Comparison of ENCODE assay signal across 9 cellular contexts in the genomic region with DNA sequence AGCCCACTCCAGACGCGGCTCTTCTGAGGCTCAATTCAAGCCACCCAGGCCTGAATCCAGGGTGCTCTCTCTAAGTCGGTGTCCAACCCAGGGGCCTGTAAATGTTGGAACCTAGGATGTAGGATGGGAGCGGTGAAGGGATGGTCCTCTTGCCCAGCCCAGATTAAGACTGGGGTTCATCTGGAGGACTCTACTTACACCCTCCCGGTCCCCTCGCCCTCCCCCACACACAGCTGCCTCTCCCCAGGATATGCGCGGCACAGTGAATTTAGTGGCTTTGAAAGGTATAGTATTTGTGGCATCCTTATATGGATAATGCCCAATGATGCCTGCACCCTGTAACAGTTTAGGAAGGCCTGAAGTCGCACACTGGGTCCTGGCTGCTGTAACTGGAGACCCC. TPM values are rescaled to one million over a fixed set of nuclear protein-coding genes. Genes with fewer than 3 reads are reported as not detected.
A peak's percentile ranks its signal among the peaks of the same experiment; 100 is the strongest.
DNase-seq lines count a peak whose midpoint lies in the region; ATAC-seq and TF ChIP-seq lines count a peak whose summit lies in the region.
"Had no signal": no experiment of that assay in that cellular context is flagged by ENCODE, and none has a peak within 500 bp of the region (broad histone marks: within the 10 kb centered on the region; RNA-seq: fewer than 3 reads in every experiment).

No MANE protein-coding gene starts in this region.

- no peak for TF ChIP-seq POLR2A in thyroid gland (IDR thresholded peaks at IDR 0.05)

- H3K9me3 ChIP-seq in thyroid gland = no peaks in the 10 kb centered on the region

- H3K4me3 Mint-ChIP-seq in activated CD4-positive, alpha-beta T cell treated with anti-CD3 and anti-CD28 coated beads, Interleukin-2, amount 10 ng/mL, durations not matched to agents 7 days and 5 days = peak overlapping the region; percentile 72
- peak overlapping the region; percentile 53 for H3K4me3 Mint-ChIP-seq in memory B cell

- H3K36me3 ChIP-seq in brain microvascular endothelial cell (replicated peaks) (peaks cover 38% of the 10 kb centered on the region), thyroid gland (no peaks in the 10 kb centered on the region)

- DNase-seq in activated CD4-positive, alpha-beta T cell treated with anti-CD3 and anti-CD28 coated beads, Interleukin-2, amount 10 ng/mL, durations not matched to agents 7 days and 5 days = no peak
- no peak for DNase-seq in activated CD4-positive, alpha-beta T cell treated with anti-CD3 and anti-CD28 coated beads for 1 hour
- DNase-seq in brain microvascular endothelial cell = no peak
- DNase-seq in memory B cell (ENCODE audit: low spot score in 2 of 2) = no peak
- no peak for DNase-seq in thyroid gland
- DNase-seq in medulla oblongata (ENCODE audit: extremely low spot score) = no peak
- DNase-seq: NCI-H510A had no signal

- no peak overlapping the region for H3K27ac Mint-ChIP-seq in activated CD4-positive, alpha-beta T cell treated with anti-CD3 and anti-CD28 coated beads, Interleukin-2, amount 10 ng/mL, durations not matched to agents 7 days and 5 days
- no peak overlapping the region for H3K27ac Mint-ChIP-seq in memory B cell

- H3K27me3 Mint-ChIP-seq in activated CD4-positive, alpha-beta T cell treated with anti-CD3 and anti-CD28 coated beads, Interleukin-2, amount 10 ng/mL, durations not matched to agents 7 days and 5 days = peaks cover 51% of the 10 kb centered on the region
- H3K27me3 Mint-ChIP-seq in memory B cell = peaks cover 11% of the 10 kb centered on the region

- POLR2A ChIA-PET in activated CD4-positive, alpha-beta T cell treated with anti-CD3 and anti-CD28 coated beads, Interleukin-2, amount 10 ng/mL, durations not matched to agents 7 days and 5 days (lab: Charles Lee) = no interaction called here

- intact Hi-C loops in thyroid gland (cut with DNase I) = loop anchor here (10.0 kb wide), 3 partner anchors 142 to 292 kb away; partner anchors contain the start of gene CEP152

- H3K4me1 Mint-ChIP-seq in activated CD4-positive, alpha-beta T cell treated with anti-CD3 and anti-CD28 coated beads, Interleukin-2, amount 10 ng/mL, durations not matched to agents 7 days and 5 days = peaks cover 8% of the 10 kb centered on the region
- H3K4me1 Mint-ChIP-seq in memory B cell = no peaks in the 10 kb centered on the region

- ATAC-seq in memory B cell (ENCODE audit: low read depth) = no peak
- ATAC-seq in HG02588 (IDR thresholded peaks at IDR 0.05; ENCODE audit: unreplicated experiment) = no peak
- no peak for ATAC-seq in HG02938 (IDR thresholded peaks at IDR 0.05; ENCODE audit: unreplicated experiment)

- H3K27ac ChIP-seq in brain microvascular endothelial cell (peak overlapping the region; percentile 98), thyroid gland (peak overlapping the region; percentile 14 to 86 (median 85))

- H3K9me3 Mint-ChIP-seq in activated CD4-positive, alpha-beta T cell treated with anti-CD3 and anti-CD28 coated beads, Interleukin-2, amount 10 ng/mL, durations not matched to agents 7 days and 5 days = no peaks in the 10 kb centered on the region
- no peaks in the 10 kb centered on the region for H3K9me3 Mint-ChIP-seq in memory B cell

- H3K4me3 ChIP-seq in brain microvascular endothelial cell (ENCODE audit: low read depth, low read length) (peak overlapping the region; percentile 97), thyroid gland (replicated peaks in 1 of 3) (peak overlapping the region; percentile 72 to 76 (median 76))

- no peaks in the 10 kb centered on the region for H3K36me3 Mint-ChIP-seq in activated CD4-positive, alpha-beta T cell treated with anti-CD3 and anti-CD28 coated beads, Interleukin-2, amount 10 ng/mL, durations not matched to agents 7 days and 5 days (ENCODE audit: low read depth)
- H3K36me3 Mint-ChIP-seq in memory B cell = no peaks in the 10 kb centered on the region

- H3K27me3 ChIP-seq in brain microvascular endothelial cell (replicated peaks) = no peaks in the 10 kb centered on the region
- H3K27me3 ChIP-seq in thyroid gland = no peaks in the 10 kb centered on the region

- CTCF ChIA-PET in activated CD4-positive, alpha-beta T cell treated with anti-CD3 and anti-CD28 coated beads, Interleukin-2, amount 10 ng/mL, durations not matched to agents 7 days and 5 days (lab: Charles Lee) = no interaction called here

- WGBS in thyroid gland, 2 donors = 47 to 66% methylated on average over 6 to 9 of the region's 9 CpGs

- TF ChIP-seq CTCF in brain microvascular endothelial cell (IDR thresholded peaks at IDR 0.05; ENCODE audit: low read depth, low read length, missing control alignments) = no peak
- TF ChIP-seq CTCF in thyroid gland (IDR thresholded peaks at IDR 0.05) = no peak

- in situ Hi-C loops in brain microvascular endothelial cell (cut with HindIII; ENCODE audit: low pct_ligation_motif_present, low sequenced_read_pairs) = no loop called here

- peaks cover 26 to 27% of the 10 kb centered on the region in 2 donors for H3K4me1 ChIP-seq in thyroid gland

RNA-seq across cellular contexts. Expression of gene FBN1, which starts 0.9 kb away (rescaled TPM):
- 1 to 10 TPM; 1.1 to 1.6 TPM for total RNA-seq in activated CD4-positive, alpha-beta T cell treated with anti-CD3 and anti-CD28 coated beads, Interleukin-2, amount 10 ng/mL, durations not matched to agents 7 days and 5 days
- total RNA-seq in thyroid gland = 100 to 1,000 TPM; 113 to 147 (median 120) TPM

Comparison
In these comparisons a context has a peak if more than half of its experiments do, and no peak if none do; other contexts are left out.
1. RNA of gene FBN1, which starts 0.9 kb away (total RNA-seq): 113 to 147 TPM in thyroid gland; 1.1 to 1.6 TPM in activated CD4-positive, alpha-beta T cell treated with anti-CD3 and anti-CD28 coated beads, Interleukin-2, amount 10 ng/mL, durations not matched to agents 7 days and 5 days; every median in the first group is over 10 times any median in the second.